11 cellular contexts compared by ENCODE assay signal in the genomic region with DNA sequence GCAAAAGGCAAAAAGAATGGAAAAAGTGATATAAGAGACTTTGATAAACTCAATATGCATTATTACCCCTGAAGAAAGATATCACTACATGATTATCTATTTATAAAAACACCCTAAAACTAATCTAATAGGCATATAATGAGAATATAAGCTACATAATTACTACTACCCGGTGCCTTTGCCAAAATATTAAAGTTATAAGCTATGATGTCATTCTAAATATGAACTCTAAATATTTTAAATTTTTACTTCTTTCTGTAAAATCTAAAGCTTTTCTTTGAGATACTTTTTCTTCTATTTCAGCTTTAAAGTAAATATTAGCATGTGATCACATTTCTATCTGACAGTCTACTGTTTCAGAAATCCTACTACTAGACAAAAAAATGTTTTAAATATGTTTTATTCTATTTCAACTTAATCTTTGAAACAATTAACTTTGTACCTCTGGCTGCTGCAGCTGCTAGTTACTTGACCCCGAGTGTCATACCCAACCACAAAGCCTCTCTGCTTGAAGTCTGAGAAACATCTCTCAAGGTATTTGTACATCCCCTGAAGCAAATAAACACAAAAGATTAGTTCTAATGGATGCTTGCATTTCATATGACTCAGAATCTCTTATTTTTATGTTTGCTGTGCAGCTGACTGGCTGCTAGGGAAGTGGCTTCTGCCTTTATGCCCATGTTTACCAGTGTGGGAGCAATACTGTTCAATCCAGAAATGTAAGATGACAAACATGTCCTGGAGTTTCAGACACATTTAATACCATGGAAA. TPM values are rescaled to one million over a fixed set of nuclear protein-coding genes. Genes with fewer than 3 reads are reported as not detected.
A peak's percentile ranks its signal among the peaks of the same experiment; 100 is the strongest.
DNase-seq lines count a peak whose midpoint lies in the region; ATAC-seq and TF ChIP-seq lines count a peak whose summit lies in the region.
"Had no signal": no experiment of that assay in that cellular context is flagged by ENCODE, and none has a peak within 500 bp of the region (broad histone marks: within the 10 kb centered on the region; RNA-seq: fewer than 3 reads in every experiment).

No MANE protein-coding gene starts in this region.

- DNase-seq in DMS153 treated with DMSO at 0.1 percent for 48 hours (lab: John Stamatoyannopoulos, UW; ENCODE audit: unreplicated experiment) (peak; percentile 14), NCI-H1417 (lab: John Stamatoyannopoulos, UW) (peak; percentile 50 to 87 (median 54)), adipocyte (ENCODE audit: low read depth) (peak; percentile 77), mesendoderm (no peak), left lung (no peak), iPS-NIHi7 (ENCODE audit: extremely low spot score) (no peak)
- DNase-seq: erythroblast, posterior cingulate gyrus had no signal

- no peak overlapping the region for H2BK5ac ChIP-seq in mesendoderm (ENCODE audit: low read length)

- H2BK120ac ChIP-seq in mesendoderm (ENCODE audit: low read depth, low read length): no peak overlapping the region

- H3K23ac ChIP-seq in mesendoderm (ENCODE audit: low read length): no peak overlapping the region

- peak overlapping the region; percentile 6 for H4K5ac ChIP-seq in mesendoderm (ENCODE audit: low read length)

- peaks cover 3% of the 10 kb centered on the region for H3K4me1 ChIP-seq in adipocyte (ENCODE audit: control insufficient read depth, insufficient read depth, low read length)
- no peaks in the 10 kb centered on the region for H3K4me1 ChIP-seq in mesendoderm (ENCODE audit: control insufficient read depth, low read depth, low read length)
- H3K4me1 ChIP-seq in left lung: no peaks in the 10 kb centered on the region

- no peaks in the 10 kb centered on the region for H3K79me2 ChIP-seq in mesendoderm (ENCODE audit: control insufficient read depth, insufficient read depth, low read length)

- no peak overlapping the region for H4K8ac ChIP-seq in mesendoderm (ENCODE audit: low read depth, low read length)

- no peak overlapping the region for H3K4ac ChIP-seq in mesendoderm (ENCODE audit: low read depth, low read length)

- ATAC-seq in left lung (no peak), HG03439 (IDR thresholded peaks at IDR 0.05; ENCODE audit: unreplicated experiment) (no peak), GM18498 (IDR thresholded peaks at IDR 0.05; ENCODE audit: unreplicated experiment) (no peak)
- ATAC-seq: left lobe of liver had no signal

- WGBS in mesendoderm (ENCODE audit: extremely low coverage, insufficient coverage, low lambda C conversion rate): no CpG with 5 or more reads among the region's 2 CpGs

- H3K18ac ChIP-seq in mesendoderm (ENCODE audit: low read length): no peak overlapping the region

- H3K27ac ChIP-seq in mesendoderm (ENCODE audit: low read depth, low read length): no peak overlapping the region
- H3K27ac ChIP-seq in left lung: no peak overlapping the region

- H3K9ac ChIP-seq in adipocyte (ENCODE audit: low read length) (no peak overlapping the region), mesendoderm (ENCODE audit: low read length) (no peak overlapping the region)

- no peak for TF ChIP-seq CTCF in left lung (IDR thresholded peaks at IDR 0.05)

- H3K79me1 ChIP-seq in mesendoderm (ENCODE audit: low read length): no peaks in the 10 kb centered on the region

- no peak overlapping the region for H3K4me2 ChIP-seq in mesendoderm (ENCODE audit: low read length)

- H2BK15ac ChIP-seq in mesendoderm (replicated peaks; ENCODE audit: low read depth): no peak overlapping the region

- intact Hi-C loops in left lung (cut with DNase I): no loop called here

- no peak overlapping the region for H2AK5ac ChIP-seq in mesendoderm (ENCODE audit: low read length)

- H3K27me3 ChIP-seq in adipocyte (replicated peaks; ENCODE audit: control insufficient read depth, insufficient read depth, low read length): no peaks in the 10 kb centered on the region
- no peaks in the 10 kb centered on the region for H3K27me3 ChIP-seq in mesendoderm (ENCODE audit: insufficient read depth, low read length, poor library complexity)
- H3K27me3 ChIP-seq in left lung: no peaks in the 10 kb centered on the region

- H3K36me3 ChIP-seq in adipocyte (ENCODE audit: control insufficient read depth, insufficient read depth, low read length, severe bottlenecking) (peaks cover 3% of the 10 kb centered on the region), mesendoderm (ENCODE audit: control insufficient read depth, insufficient read depth, low read length) (no peaks in the 10 kb centered on the region), left lung (peaks cover 0 to 20% of the 10 kb centered on the region in 2 donors)

- no peak overlapping the region for H3K4me3 ChIP-seq in adipocyte (ENCODE audit: low read length)
- no peak overlapping the region for H3K4me3 ChIP-seq in mesendoderm (ENCODE audit: low read length)
- no peak overlapping the region for H3K4me3 ChIP-seq in left lung

- H3K9me3 ChIP-seq in adipocyte (ENCODE audit: control insufficient read depth, low read length) (no peaks in the 10 kb centered on the region), left lung (no peaks in the 10 kb centered on the region)

- no peak overlapping the region for H3K56ac ChIP-seq in mesendoderm (ENCODE audit: low read length)

RNA-seq across cellular contexts. Expression of gene PGM2L1, which starts 26.8 kb away (rescaled TPM):
- polyA plus RNA-seq in mesendoderm (2013, experiment 1 of 2): 12.0 TPM
- polyA plus RNA-seq in mesendoderm (2013, experiment 2 of 2): 12.1 TPM
- total RNA-seq in left lung: 10 to 100 TPM in 1 of 2 donors, 1 to 10 TPM in 1; 6.8 to 12.2 TPM

Comparison
In these comparisons a context has a peak if more than half of its experiments do, and no peak if none do; other contexts are left out.
1. DNase-seq: peak in DMS153 treated with DMSO at 0.1 percent for 48 hours (single experiment), NCI-H1417 (3 of 3) and adipocyte (single experiment); none in mesendoderm (single experiment), left lung (0 of 2) and iPS-NIHi7 (single experiment).